23 cellular contexts compared by ENCODE assay signal in genomic region chr4:36288727-36289126, GRCh38. TPM values are rescaled to one million over a fixed set of nuclear protein-coding genes. Genes with fewer than 3 reads are reported as not detected.
DNase-seq lines count a peak whose midpoint lies in the region; ATAC-seq, FAIRE-seq and TF ChIP-seq lines count a peak whose summit lies in the region.
"Had no signal": no experiment of that assay in that cellular context is flagged by ENCODE, and none has a peak within 500 bp of the region (broad histone marks: within the 10 kb centered on the region; RNA-seq: fewer than 3 reads in every experiment).

No MANE protein-coding gene starts in this region.

- FAIRE-seq in HepG2 (lab: Jason Lieb, UNC), result no peak
- no peak for FAIRE-seq in frontal cortex (lab: Jason Lieb, UNC)
- FAIRE-seq: keratinocyte had no signal

- H4K91ac ChIP-seq in mesenchymal stem cell (ENCODE audit: low read length), result no peak overlapping the region

- H2BK15ac ChIP-seq in mesenchymal stem cell (ENCODE audit: low read depth, poor library complexity, severe bottlenecking), result no peak overlapping the region

- H3K79me1 ChIP-seq in mesenchymal stem cell (replicated peaks; ENCODE audit: low read length, poor library complexity, severe bottlenecking), result no peaks in the 10 kb centered on the region

- H3K4me2 ChIP-seq in HepG2 (ENCODE audit: low read depth, low read length) (no peak overlapping the region), mesenchymal stem cell (ENCODE audit: low read length, poor library complexity, severe bottlenecking) (no peak overlapping the region)

- no peaks in the 10 kb centered on the region for H4K20me1 ChIP-seq in HepG2 (ENCODE audit: insufficient read depth, low read length)

- DNase-seq in HepG2 (ENCODE audit: low spot score), result no peak
- DNase-seq in right lobe of liver, result no peak
- DNase-seq in activated B cell treated with CpG ODN at 0.5 μM for 24 hours, result no peak
- DNase-seq in immature natural killer cell, result no peak
- DNase-seq in frontal cortex (ENCODE audit: low spot score in 2 of 2), result no peak
- DNase-seq in thyroid gland, result no peak
- DNase-seq in mesenchymal stem cell, result no peak
- DNase-seq: activated naive CD4-positive, alpha-beta T cell treated with anti-CD3 and anti-CD28 coated beads, Interleukin-2, amount 10 ng/mL, durations not matched to agents 7 days and 5 days; amniotic stem cell; KBM-7; NCI-H1436; NCI-H510A; stimulated activated CD4-positive, alpha-beta T cell treated with anti-CD3 and anti-CD28 coated beads, Interleukin-2, amount 100 ng/mL, for 24 hours had no signal

- H3K27me3 ChIP-seq in HepG2 (ENCODE audit: control insufficient read depth in 1 of 2, insufficient read depth in 2 of 2, low read length in 2 of 2), result no peaks in the 10 kb centered on the region; a peak in 1 of 5 replicates
- H3K27me3 ChIP-seq in right lobe of liver, result no peaks in the 10 kb centered on the region
- H3K27me3 ChIP-seq in thyroid gland, result no peaks in the 10 kb centered on the region
- no peaks in the 10 kb centered on the region for H3K27me3 ChIP-seq in mesenchymal stem cell (ENCODE audit: control insufficient read depth in 1 of 2, insufficient read depth in 1 of 2, low read length in 2 of 2)
- H3K27me3 ChIP-seq: cardiac muscle cell had no signal

- no peaks in the 10 kb centered on the region for H3K36me3 ChIP-seq in HepG2 (replicated peaks in 1 of 2; ENCODE audit: control insufficient read depth in 1 of 2, insufficient read depth in 2 of 2, low read length in 2 of 2)
- H3K36me3 ChIP-seq in right lobe of liver, result no peaks in the 10 kb centered on the region
- no peaks in the 10 kb centered on the region for H3K36me3 ChIP-seq in thyroid gland
- no peaks in the 10 kb centered on the region for H3K36me3 ChIP-seq in mesenchymal stem cell (ENCODE audit: control insufficient read depth in 1 of 2, insufficient read depth in 2 of 2, low read depth in 1 of 2, low read length in 2 of 2)
- H3K36me3 ChIP-seq: cardiac muscle cell, prostate gland had no signal

- no peak for TF ChIP-seq EP300 in HepG2 (IDR thresholded peaks at IDR 0.05; ENCODE audit: low read depth in 2 of 2, low read length in 2 of 2)
- no peak for TF ChIP-seq EP300 in HepG2 (CRISPR knock-in tag; IDR thresholded peaks at IDR 0.05; ENCODE audit: borderline replicate concordance)

- TF ChIP-seq CTCF in HepG2 (CRISPR knock-in tag; IDR thresholded peaks at IDR 0.05) (no peak), right lobe of liver (IDR thresholded peaks at IDR 0.05) (no peak), activated B cell treated with CpG ODN at 0.5 μM for 24 hours (IDR thresholded peaks at IDR 0.05) (no peak), thyroid gland (IDR thresholded peaks at IDR 0.05) (no peak)

- no peak overlapping the region for H3K18ac ChIP-seq in mesenchymal stem cell (ENCODE audit: low read depth in 1 of 2, low read length in 2 of 2)

- no peak overlapping the region for H2BK120ac ChIP-seq in mesenchymal stem cell (ENCODE audit: low read depth, low read length)

- peaks cover 27% of the 10 kb centered on the region for H3K4me1 Mint-ChIP-seq in activated B cell treated with CpG ODN at 0.5 μM for 24 hours
- peaks cover 77 to 93% of the 10 kb centered on the region in 2 donors for H3K4me1 Mint-ChIP-seq in immature natural killer cell

- H3K36me3 Mint-ChIP-seq in activated B cell treated with CpG ODN at 0.5 μM for 24 hours (ENCODE audit: low read depth) (no peaks in the 10 kb centered on the region), immature natural killer cell (peaks cover 0 to 17% (median 5%) of the 10 kb centered on the region in 3 donors)

- H3K4ac ChIP-seq in mesenchymal stem cell (ENCODE audit: low read depth in 1 of 2, low read length in 2 of 2), result no peak overlapping the region

- H3K27ac ChIP-seq in HepG2 (ENCODE audit: extremely low read length, insufficient read depth, low read length) (no peak overlapping the region), right lobe of liver (no peak overlapping the region), thyroid gland (no peak overlapping the region), mesenchymal stem cell (ENCODE audit: low read length, poor library complexity, severe bottlenecking) (no peak overlapping the region)
- H3K27ac ChIP-seq: C4-2B, cardiac muscle cell, prostate gland had no signal

- CTCF ChIA-PET in HepG2 (lab: Yijun Ruan, JAX; ENCODE audit: low intra/inter-chr PET ratio, low total read pairs), result no interaction called here
- CTCF ChIA-PET in activated B cell treated with CpG ODN at 0.5 μM for 24 hours (lab: Charles Lee), result no interaction called here

- no peak overlapping the region for H3K4me3 Mint-ChIP-seq in activated B cell treated with CpG ODN at 0.5 μM for 24 hours
- peak overlapping the region; percentile 52 to 72 (median 64) for H3K4me3 Mint-ChIP-seq in immature natural killer cell
- H3K4me3 Mint-ChIP-seq: activated naive CD4-positive, alpha-beta T cell treated with anti-CD3 and anti-CD28 coated beads, Interleukin-2, amount 10 ng/mL, durations not matched to agents 7 days and 5 days; dendritic cell treated with granulocyte-macrophage colony-stimulating factor and Interleukin-4, amounts not matched to agents 40 ng/mL and 50 ng/mL, for 4 days had no signal

- no peak for TF ChIP-seq RAD21 in HepG2 (CRISPR knock-in tag; IDR thresholded peaks at IDR 0.05)

- H2BK5ac ChIP-seq in mesenchymal stem cell (ENCODE audit: low read depth, low read length, poor library complexity, severe bottlenecking), result no peak overlapping the region

- BruUV-seq in HepG2 (replicated peaks; lab: Mats Ljungman, UMichigan), result no TSS peak

- TF ChIP-seq POLR2A in HepG2 (IDR thresholded peaks at IDR 0.05; ENCODE audit: insufficient read depth in 1 of 2, low read depth in 2 of 2, low read length in 2 of 2) (no peak), right lobe of liver (IDR thresholded peaks at IDR 0.05) (no peak), thyroid gland (IDR thresholded peaks at IDR 0.05) (no peak)

- no peak overlapping the region for H3K9ac ChIP-seq in HepG2 (ENCODE audit: insufficient read depth, low read depth, low read length)
- no peak overlapping the region for H3K9ac ChIP-seq in mesenchymal stem cell (ENCODE audit: low read length)

- POLR2A ChIA-PET in HepG2 (lab: Yijun Ruan, JAX), result no interaction called here
- POLR2A ChIA-PET in activated B cell treated with CpG ODN at 0.5 μM for 24 hours (lab: Charles Lee), result interaction anchor here (1.1 kb wide), 1 partner anchor 44 kb away, joined by 4 read pairs; no protein-coding TSS in a partner anchor

- H3K4me1 ChIP-seq in HepG2 (ENCODE audit: insufficient read depth, low read length) (no peaks in the 10 kb centered on the region), right lobe of liver (no peaks in the 10 kb centered on the region), thyroid gland (peaks cover 13 to 22% of the 10 kb centered on the region in 2 donors), mesenchymal stem cell (ENCODE audit: control insufficient read depth, insufficient read depth, low read depth, low read length) (no peaks in the 10 kb centered on the region)
- H3K4me1 ChIP-seq: prostate gland had no signal

- H3K27ac Mint-ChIP-seq in activated B cell treated with CpG ODN at 0.5 μM for 24 hours (peak overlapping the region; percentile 20), immature natural killer cell (peak overlapping the region; percentile 80 to 97 (median 87))
- H3K27ac Mint-ChIP-seq: activated naive CD4-positive, alpha-beta T cell treated with anti-CD3 and anti-CD28 coated beads, Interleukin-2, amount 10 ng/mL, durations not matched to agents 7 days and 5 days; dendritic cell treated with granulocyte-macrophage colony-stimulating factor and Interleukin-4, amounts not matched to agents 40 ng/mL and 50 ng/mL, for 4 days had no signal

- no peaks in the 10 kb centered on the region for H3K9me3 Mint-ChIP-seq in activated B cell treated with CpG ODN at 0.5 μM for 24 hours
- no peaks in the 10 kb centered on the region for H3K9me3 Mint-ChIP-seq in immature natural killer cell
- H3K9me3 Mint-ChIP-seq: dendritic cell treated with granulocyte-macrophage colony-stimulating factor and Interleukin-4, amounts not matched to agents 40 ng/mL and 50 ng/mL, for 4 days had no signal

- intact Hi-C loops in HepG2 (cut with micrococcal nuclease; ENCODE audit: unreplicated experiment), result no loop called here
- intact Hi-C loops in right lobe of liver (cut with DNase I), result no loop called here
- intact Hi-C loops in activated B cell treated with CpG ODN at 0.5 μM for 24 hours (cut with micrococcal nuclease), result no loop called here
- intact Hi-C loops in thyroid gland (cut with DNase I), result no loop called here

- in situ Hi-C loops in HepG2 (cut with HindIII; ENCODE audit: extremely low pct_ligation_motif_present, low pct_unique_long_range_greater_than_20kb), result no loop called here

- no peaks in the 10 kb centered on the region for H3K79me2 ChIP-seq in HepG2 (ENCODE audit: insufficient read depth, low read length)

- H3K27me3 Mint-ChIP-seq in activated B cell treated with CpG ODN at 0.5 μM for 24 hours (no peaks in the 10 kb centered on the region), immature natural killer cell (ENCODE audit: low read depth in 3 of 3) (peaks cover 0 to 7% (median 5%) of the 10 kb centered on the region in 3 donors)
- H3K27me3 Mint-ChIP-seq: activated naive CD4-positive, alpha-beta T cell treated with anti-CD3 and anti-CD28 coated beads, Interleukin-2, amount 10 ng/mL, durations not matched to agents 7 days and 5 days; dendritic cell treated with granulocyte-macrophage colony-stimulating factor and Interleukin-4, amounts not matched to agents 40 ng/mL and 50 ng/mL, for 4 days had no signal

- H3K4me3 ChIP-seq in HepG2 (replicated peaks in 1 of 3; ENCODE audit: insufficient read depth in 1 of 3, low read depth in 2 of 3, low read length in 3 of 3), result no peak overlapping the region
- no peak overlapping the region for H3K4me3 ChIP-seq in right lobe of liver
- H3K4me3 ChIP-seq in thyroid gland (replicated peaks in 1 of 3), result no peak overlapping the region
- no peak overlapping the region for H3K4me3 ChIP-seq in mesenchymal stem cell (ENCODE audit: insufficient read depth in 1 of 2, low read depth in 1 of 2, low read length in 2 of 2)
- H3K4me3 ChIP-seq: cardiac muscle cell, lung, prostate gland had no signal

- no peak overlapping the region for H3K14ac ChIP-seq in mesenchymal stem cell (ENCODE audit: low read length in 2 of 2)

- ATAC-seq in HepG2 (no peak), right lobe of liver (no peak), activated B cell treated with CpG ODN at 0.5 μM for 24 hours (ENCODE audit: low read depth) (no peak), HG03439 (IDR thresholded peaks at IDR 0.05; ENCODE audit: unreplicated experiment) (no peak)

- H2AK5ac ChIP-seq in mesenchymal stem cell (ENCODE audit: low read length, severe bottlenecking), result no peak overlapping the region

- H3K9me3 ChIP-seq in HepG2 (ENCODE audit: low read length), result no peaks in the 10 kb centered on the region
- no peaks in the 10 kb centered on the region for H3K9me3 ChIP-seq in right lobe of liver
- no peaks in the 10 kb centered on the region for H3K9me3 ChIP-seq in thyroid gland
- no peaks in the 10 kb centered on the region for H3K9me3 ChIP-seq in mesenchymal stem cell (ENCODE audit: control insufficient read depth, low read length)
- H3K9me3 ChIP-seq: prostate gland had no signal

- H2AFZ ChIP-seq in HepG2 (ENCODE audit: low read length) (no peak overlapping the region), mesenchymal stem cell (ENCODE audit: low read depth, low read length) (no peak overlapping the region)

- no peak overlapping the region for H3K23ac ChIP-seq in mesenchymal stem cell (ENCODE audit: low read length in 2 of 2)

- H2BK12ac ChIP-seq in mesenchymal stem cell (ENCODE audit: low read length in 2 of 2), result no peak overlapping the region

- whole genome bisulfite sequencing in HepG2 (ENCODE audit: low lambda C conversion rate), result 0% methylated on average over 2 of the region's 2 CpGs
- 26% methylated on average over 2 of the region's 2 CpGs for WGBS in right lobe of liver (ENCODE audit: insufficient coverage, low coverage, low lambda C conversion rate, missing lambda C conversion rate)
- 69 to 78% methylated on average over 2 of the region's 2 CpGs for WGBS in thyroid gland, 2 donors
- 100% methylated on average over 1 of the region's 2 CpGs for WGBS in mesenchymal stem cell

- H4K8ac ChIP-seq in mesenchymal stem cell (ENCODE audit: low read length), result no peak overlapping the region

RNA-seq across cellular contexts. Expression of gene DTHD1, which starts 7.3 kb away (rescaled TPM):
- total RNA-seq in HepG2 (2016; rRNA removed; fragmentation: Illumina TruSeq; extraction: Trizol), result not detected in 2 replicates
- not detected in 2 replicates for total RNA-seq in HepG2 (2016; cell fraction: cytosol; rRNA removed; fragmentation: Illumina TruSeq; extraction: Trizol; ENCODE audit: low read depth)
- not detected in 2 replicates for total RNA-seq in HepG2 (2016; cell fraction: insoluble cytoplasmic fraction; rRNA removed; fragmentation: Illumina TruSeq; extraction: Trizol)
- not detected in 2 replicates for total RNA-seq in HepG2 (2016; cell fraction: membrane; rRNA removed; fragmentation: Illumina TruSeq; extraction: Trizol)
- not detected in 2 replicates for total RNA-seq in HepG2 (2016; cell fraction: nucleus; rRNA removed; fragmentation: Illumina TruSeq; extraction: Trizol)
- polyA plus RNA-seq in HepG2 (2011; rRNA removed), result not detected in 2 replicates
- not detected in 2 replicates for polyA plus RNA-seq in HepG2 (2011; cell fraction: cytosol; rRNA removed)
- polyA plus RNA-seq in HepG2 (2011; cell fraction: nucleus; rRNA removed), result not detected in 2 replicates
- not detected in 2 replicates for polyA plus RNA-seq in HepG2 (2012)
- not detected in 2 replicates for polyA plus RNA-seq in HepG2 (2016; cell fraction: cytosol; fragmentation: Illumina TruSeq; extraction: Trizol; ENCODE audit: low read depth)
- not detected in 2 replicates for polyA plus RNA-seq in HepG2 (2016; cell fraction: insoluble cytoplasmic fraction; fragmentation: Illumina TruSeq; extraction: Trizol; ENCODE audit: low read depth)
- not detected in 2 replicates for polyA plus RNA-seq in HepG2 (2016; cell fraction: membrane; fragmentation: Illumina TruSeq; extraction: Trizol; ENCODE audit: low read depth)
- polyA plus RNA-seq in HepG2 (2016; cell fraction: nucleus; fragmentation: Illumina TruSeq; extraction: Trizol; ENCODE audit: insufficient read depth, low read depth), result not detected in 2 replicates
- polyA minus RNA-seq in HepG2 (2011; rRNA and poly(A)+ RNA removed; ENCODE audit: low replicate concordance), result not detected in 2 replicates
- not detected in 2 replicates for polyA minus RNA-seq in HepG2 (2011; cell fraction: cytosol; rRNA and poly(A)+ RNA removed)
- not detected in 2 replicates for polyA minus RNA-seq in HepG2 (2011; cell fraction: nucleus; rRNA and poly(A)+ RNA removed)
- under 1 TPM in 4 of 6 experiments, not detected in 2; 0.07 to 0.12 (median 0.12) TPM for total RNA-seq in right lobe of liver
- not detected in 2 replicates for total RNA-seq in activated B cell treated with CpG ODN at 0.5 μM for 24 hours
- polyA plus RNA-seq in immature natural killer cell, result 10 to 100 TPM in 2 of 3 donors, 1 to 10 TPM in 1; 7.4 to 30.0 (median 15.6) TPM
- under 0.01 TPM for total RNA-seq in frontal cortex
- total RNA-seq in thyroid gland, result under 1 TPM; 0.27 to 0.71 (median 0.52) TPM
- polyA plus RNA-seq in mesenchymal stem cell (2013, experiment 1 of 2), result not detected
- polyA plus RNA-seq in mesenchymal stem cell (2013, experiment 2 of 2), result not detected
- total RNA-seq: cardiac muscle cell, fibroblast of lung, SK-MEL-5, urinary bladder had no signal
- polyA plus RNA-seq: cardiac muscle cell, fibroblast of lung, keratinocyte had no signal

RNA-seq across cellular contexts. Expression of gene ARAP2, which starts 44.4 kb away (rescaled TPM):
- 1.4 and 1.5 TPM in 2 replicates for total RNA-seq in HepG2 (2016; rRNA removed; fragmentation: Illumina TruSeq; extraction: Trizol)
- total RNA-seq in HepG2 (2016; cell fraction: cytosol; rRNA removed; fragmentation: Illumina TruSeq; extraction: Trizol; ENCODE audit: low read depth), result 1.5 and 1.8 TPM in 2 replicates
- 0.95 and 0.97 TPM in 2 replicates for total RNA-seq in HepG2 (2016; cell fraction: insoluble cytoplasmic fraction; rRNA removed; fragmentation: Illumina TruSeq; extraction: Trizol)
- 1.00 and 1.2 TPM in 2 replicates for total RNA-seq in HepG2 (2016; cell fraction: membrane; rRNA removed; fragmentation: Illumina TruSeq; extraction: Trizol)
- 4.1 and 5.6 TPM in 2 replicates for total RNA-seq in HepG2 (2016; cell fraction: nucleus; rRNA removed; fragmentation: Illumina TruSeq; extraction: Trizol)
- 0.16 and 0.37 TPM in 2 replicates for polyA plus RNA-seq in HepG2 (2011; rRNA removed)
- polyA plus RNA-seq in HepG2 (2011; cell fraction: cytosol; rRNA removed), result 0.09 TPM in 2 replicates
- 0.14 and 0.35 TPM in 2 replicates for polyA plus RNA-seq in HepG2 (2011; cell fraction: nucleus; rRNA removed)
- 0.13 and 0.16 TPM in 2 replicates for polyA plus RNA-seq in HepG2 (2012)
- polyA plus RNA-seq in HepG2 (2016; cell fraction: cytosol; fragmentation: Illumina TruSeq; extraction: Trizol; ENCODE audit: low read depth), result 0.02 and 0.10 TPM in 2 replicates
- polyA plus RNA-seq in HepG2 (2016; cell fraction: insoluble cytoplasmic fraction; fragmentation: Illumina TruSeq; extraction: Trizol; ENCODE audit: low read depth), result 0.32 and 0.37 TPM in 2 replicates
- polyA plus RNA-seq in HepG2 (2016; cell fraction: membrane; fragmentation: Illumina TruSeq; extraction: Trizol; ENCODE audit: low read depth), result 0.03 and 0.15 TPM in 2 replicates
- 0.53 and 0.87 TPM in 2 replicates for polyA plus RNA-seq in HepG2 (2016; cell fraction: nucleus; fragmentation: Illumina TruSeq; extraction: Trizol; ENCODE audit: insufficient read depth, low read depth)
- 0.74 and 12.3 TPM in 2 replicates for polyA minus RNA-seq in HepG2 (2011; rRNA and poly(A)+ RNA removed; ENCODE audit: low replicate concordance)
- polyA minus RNA-seq in HepG2 (2011; cell fraction: cytosol; rRNA and poly(A)+ RNA removed), result 0.49 and 0.70 TPM in 2 replicates
- polyA minus RNA-seq in HepG2 (2011; cell fraction: nucleus; rRNA and poly(A)+ RNA removed), result 3.1 and 4.7 TPM in 2 replicates
- 10 to 100 TPM in 3 of 6 experiments, 1 to 10 TPM in 3; 6.4 to 15.4 (median 10.2) TPM for total RNA-seq in right lobe of liver
- 55.7 and 59.1 TPM in 2 replicates for total RNA-seq in activated B cell treated with CpG ODN at 0.5 μM for 24 hours
- polyA plus RNA-seq in immature natural killer cell, result 10 to 100 TPM; 34.7 to 62.7 (median 38.9) TPM
- 57.1 TPM for total RNA-seq in frontal cortex
- 100 to 1,000 TPM; 109 to 247 (median 225) TPM for total RNA-seq in thyroid gland
- polyA plus RNA-seq in mesenchymal stem cell (2013, experiment 1 of 2), result 0.18 TPM
- 0.16 TPM for polyA plus RNA-seq in mesenchymal stem cell (2013, experiment 2 of 2)
